In the genomic region with DNA sequence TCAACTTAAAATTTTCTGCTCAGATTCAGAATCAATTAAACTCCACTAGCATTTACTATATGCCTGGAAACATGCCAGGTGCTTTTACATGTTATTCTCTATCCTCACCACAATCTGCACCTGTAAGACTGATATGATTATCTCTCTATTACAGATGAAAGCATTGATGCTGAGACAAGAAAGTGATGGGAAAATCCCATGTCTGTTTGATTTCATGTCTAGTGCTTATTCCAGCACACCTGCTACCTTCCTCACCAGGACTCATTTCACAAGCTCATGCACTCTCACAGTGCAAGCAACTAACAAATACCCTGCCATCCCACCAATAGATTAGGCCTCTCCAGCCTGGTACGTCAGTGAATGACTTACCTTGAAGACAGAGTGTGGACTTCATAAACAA, we compare ENCODE assay signal across 8 cellular contexts. TPM values are rescaled to one million over a fixed set of nuclear protein-coding genes. Genes with fewer than 3 reads are reported as not detected.
DNase-seq lines count a peak whose midpoint lies in the region; ATAC-seq and TF ChIP-seq lines count a peak whose summit lies in the region.

No MANE protein-coding gene starts in this region.

- H3K9me3 Mint-ChIP-seq in effector memory CD8-positive, alpha-beta T cell: no peaks in the 10 kb centered on the region

- H3K4me3 ChIP-seq in left ventricle myocardium inferior: no peak overlapping the region

- H3K27ac Mint-ChIP-seq in effector memory CD8-positive, alpha-beta T cell: peak overlapping the region in 1 of 2 donors; percentile 14

- H3K4me1 Mint-ChIP-seq in effector memory CD8-positive, alpha-beta T cell (ENCODE audit: low read depth in 2 of 2): peaks cover 10 to 14% of the 10 kb centered on the region in 2 donors

- H3K27ac ChIP-seq in left ventricle myocardium inferior (replicated peaks): no peak overlapping the region

- DNase-seq in NCI-H1436 treated with DMSO at 0.1 percent for 48 hours (lab: John Stamatoyannopoulos, UW) (peak; percentile 30), left ventricle myocardium inferior (no peak), HCEC 1CT (no peak)
- no peak for DNase-seq in effector memory CD8-positive, alpha-beta T cell

- no peak overlapping the region for H3K4me3 Mint-ChIP-seq in effector memory CD8-positive, alpha-beta T cell

- H3K36me3 Mint-ChIP-seq in effector memory CD8-positive, alpha-beta T cell (ENCODE audit: insufficient read depth): peaks cover 2% of the 10 kb centered on the region

- ATAC-seq in GM18867 (IDR thresholded peaks at IDR 0.05; ENCODE audit: unreplicated experiment): peak; percentile 53
- peak; percentile 50 for ATAC-seq in GM21786 (IDR thresholded peaks at IDR 0.05; ENCODE audit: unreplicated experiment)
- peak; percentile 83 for ATAC-seq in effector memory CD8-positive, alpha-beta T cell (replicated peaks)
- ATAC-seq in GM18519 (IDR thresholded peaks at IDR 0.05; ENCODE audit: low FRiP score, unreplicated experiment): no peak
- ATAC-seq in HG03520 (IDR thresholded peaks at IDR 0.05; ENCODE audit: unreplicated experiment): no peak

- intact Hi-C loops in left ventricle myocardium inferior (cut with micrococcal nuclease): no loop called here

- H3K4me1 ChIP-seq in left ventricle myocardium inferior: peaks cover 2% of the 10 kb centered on the region

- no peaks in the 10 kb centered on the region for H3K36me3 ChIP-seq in left ventricle myocardium inferior

- H3K27me3 Mint-ChIP-seq in effector memory CD8-positive, alpha-beta T cell: peaks cover 0 to 5% of the 10 kb centered on the region in 2 donors

- H3K27me3 ChIP-seq in left ventricle myocardium inferior (ENCODE audit: low read depth): no peaks in the 10 kb centered on the region

- no peak for TF ChIP-seq CTCF in left ventricle myocardium inferior (IDR thresholded peaks at IDR 0.05; ENCODE audit: borderline replicate concordance)

- H3K9me3 ChIP-seq in left ventricle myocardium inferior (replicated peaks): no peaks in the 10 kb centered on the region

RNA-seq across cellular contexts. Expression of a gene that starts 25.0 kb away (rescaled TPM):
- total RNA-seq in left ventricle myocardium inferior: 47.7 TPM

Comparison
In these comparisons a context has a peak if more than half of its experiments do, and no peak if none do; other contexts are left out.
1. ATAC-seq: peak in GM18867 (single experiment), GM21786 (single experiment) and effector memory CD8-positive, alpha-beta T cell (single experiment); none in GM18519 (single experiment) and HG03520 (single experiment).